8 cellular contexts compared by ENCODE assay signal in genomic region chr19:48489608-48490216, GRCh38. TPM values are rescaled to one million over a fixed set of nuclear protein-coding genes. Genes with fewer than 3 reads are reported as not detected.
DNase-seq lines count a peak whose midpoint lies in the region; ATAC-seq and TF ChIP-seq lines count a peak whose summit lies in the region.

No MANE protein-coding gene starts in this region.

- H3K36me3 Mint-ChIP-seq in chondrocyte (ENCODE audit: low read depth): no peaks in the 10 kb centered on the region

- ATAC-seq in GM21619 (IDR thresholded peaks at IDR 0.05; ENCODE audit: unreplicated experiment) (peak; percentile 35), lung (ENCODE audit: insufficient read depth, low FRiP score) (no peak), HG02938 (IDR thresholded peaks at IDR 0.05; ENCODE audit: unreplicated experiment) (no peak)

- no peak overlapping the region for H3K27ac Mint-ChIP-seq in chondrocyte (ENCODE audit: unreplicated experiment)

- TF ChIP-seq CTCF in BJ (IDR thresholded peaks at IDR 0.05; ENCODE audit: insufficient read depth, low read depth, low read length): peak; percentile 97
- TF ChIP-seq CTCF in chondrocyte (IDR thresholded peaks at IDR 0.05): peak; percentile 94
- TF ChIP-seq CTCF in lung (IDR thresholded peaks at IDR 0.05; ENCODE audit: control extremely low read depth, extremely low read depth): peak; percentile 85

- peaks cover 4% of the 10 kb centered on the region for H3K27me3 Mint-ChIP-seq in chondrocyte (ENCODE audit: low read depth)

- 23 to 24% methylated on average over 19 of the region's 19 CpGs for WGBS in lung, 2 donors

- no peak overlapping the region for H3K27ac ChIP-seq in lung (ENCODE audit: low read depth in 1 of 2, low read length in 1 of 2)

- H3K9me3 ChIP-seq in lung (ENCODE audit: control insufficient read depth in 2 of 2, insufficient read depth in 1 of 2, low read length in 1 of 2): no peaks in the 10 kb centered on the region

- H3K4me1 Mint-ChIP-seq in chondrocyte (ENCODE audit: low read depth): peaks cover 55% of the 10 kb centered on the region

- no peak for DNase-seq in BJ (ENCODE audit: low read depth)
- peak; percentile 53 for DNase-seq in NCI-H2227 (lab: John Stamatoyannopoulos, UW; ENCODE audit: unreplicated experiment)
- peak; percentile 74 to 80 for DNase-seq in activated CD4-positive, alpha-beta T cell treated with anti-CD3 and anti-CD28 coated beads for 24 hours (ENCODE audit: low read depth in 2 of 2)
- DNase-seq in chondrocyte (ENCODE audit: low spot score): no peak
- DNase-seq in lung (ENCODE audit: low spot score): peak; percentile 80
- peak; percentile 74 to 86 for DNase-seq in stimulated activated CD8-positive, alpha-beta memory T cell treated with anti-CD3 and anti-CD28 coated beads, Interleukin-2, amount 100 ng/mL, for 48 hours (ENCODE audit: low read depth in 2 of 2)

- H3K36me3 ChIP-seq in BJ (ENCODE audit: control insufficient read depth, insufficient read depth, low read length): no peaks in the 10 kb centered on the region
- no peaks in the 10 kb centered on the region for H3K36me3 ChIP-seq in lung (ENCODE audit: control insufficient read depth in 2 of 2, insufficient read depth in 2 of 2, low read length in 2 of 2)

- H3K4me3 Mint-ChIP-seq in chondrocyte (ENCODE audit: unreplicated experiment): no peak overlapping the region

- H3K27me3 ChIP-seq in BJ (ENCODE audit: control insufficient read depth, insufficient read depth, low read length): no peaks in the 10 kb centered on the region
- H3K27me3 ChIP-seq in lung (ENCODE audit: control insufficient read depth, insufficient read depth): no peaks in the 10 kb centered on the region

- CTCF ChIA-PET in BJ (lab: Yijun Ruan, JAX): interaction anchor here (0.6 to 11.9 kb wide), 31 partner anchors 9 to 184 kb away, joined by 3 to 161 read pairs (median 4); partner anchors contain the start of genes GRIN2D and GRWD1

- POLR2A ChIA-PET in BJ (lab: Charles Lee): interaction anchor here (0.6 kb wide), 1 partner anchor 16 kb away, joined by 14 read pairs; no protein-coding TSS in a partner anchor

- peaks cover 0 to 5% of the 10 kb centered on the region in 2 donors for H3K4me1 ChIP-seq in lung (ENCODE audit: control insufficient read depth in 2 of 2, insufficient read depth in 2 of 2, low read length in 2 of 2)

- no peak overlapping the region for H3K4me3 ChIP-seq in BJ (ENCODE audit: low read depth, low read length)
- no peak overlapping the region for H3K4me3 ChIP-seq in lung

- H3K9me3 Mint-ChIP-seq in chondrocyte (ENCODE audit: low read depth): no peaks in the 10 kb centered on the region

RNA-seq across cellular contexts. Expression of gene CYTH2, which starts 20.5 kb away (rescaled TPM):
- polyA plus RNA-seq in BJ (2011; rRNA removed) (40.5 and 65.8 TPM in 2 replicates), lung (10 to 100 TPM; 44.1 to 53.1 TPM)
- 44.4 and 56.7 TPM in 2 replicates for polyA minus RNA-seq in BJ (2011; rRNA and poly(A)+ RNA removed)
- total RNA-seq in chondrocyte (68.7 to 76.7 TPM (median 69.9 TPM) in 3 replicates), lung (10 to 100 TPM; 45.3 to 72.5 TPM)

RNA-seq across cellular contexts. Expression of gene LMTK3, which starts 21.9 kb away (rescaled TPM):
- polyA plus RNA-seq in BJ (2011; rRNA removed) (0.04 TPM in 1 of 2 replicates, not detected in the other), lung (1 to 10 TPM; 1.9 to 6.5 TPM)
- 0.05 TPM in 1 of 2 replicates, not detected in the other for polyA minus RNA-seq in BJ (2011; rRNA and poly(A)+ RNA removed)
- total RNA-seq in chondrocyte (0.48 to 0.67 TPM (median 0.54 TPM) in 3 replicates), lung (10 to 100 TPM in 1 of 2 donors, 1 to 10 TPM in 1; 3.1 to 10.7 TPM)

RNA-seq across cellular contexts. Expression of gene KCNJ14, which starts 34.3 kb away (rescaled TPM):
- polyA plus RNA-seq in BJ (2011; rRNA removed): 0.31 and 0.34 TPM in 2 replicates
- 0.28 and 0.46 TPM in 2 replicates for polyA minus RNA-seq in BJ (2011; rRNA and poly(A)+ RNA removed)
- 0.90 to 1.1 TPM (median 0.95 TPM) in 3 replicates for total RNA-seq in chondrocyte
- total RNA-seq in lung: under 1 TPM; 0.82 to 0.83 TPM
- polyA plus RNA-seq in lung: under 1 TPM; 0.21 to 0.35 TPM

RNA-seq across cellular contexts. Expression of gene GRWD1, which starts 43.9 kb away (rescaled TPM):
- polyA plus RNA-seq in BJ (2011; rRNA removed): 13.9 and 20.0 TPM in 2 replicates
- 10.5 and 11.3 TPM in 2 replicates for polyA minus RNA-seq in BJ (2011; rRNA and poly(A)+ RNA removed)
- 20.7 to 31.8 TPM (median 23.6 TPM) in 3 replicates for total RNA-seq in chondrocyte
- 10 to 100 TPM; 14.6 to 38.1 TPM for total RNA-seq in lung
- 10 to 100 TPM in 1 of 2 donors, 1 to 10 TPM in 1; 8.9 to 29.2 TPM for polyA plus RNA-seq in lung

Comparison
In these comparisons a context has a peak if more than half of its experiments do, and no peak if none do; other contexts are left out.
1. DNase-seq: peak in NCI-H2227 (single experiment), activated CD4-positive, alpha-beta T cell treated with anti-CD3 and anti-CD28 coated beads for 24 hours (2 of 2), lung (single experiment) and stimulated activated CD8-positive, alpha-beta memory T cell treated with anti-CD3 and anti-CD28 coated beads, Interleukin-2, amount 100 ng/mL, for 48 hours (2 of 2); none in BJ (single experiment) and chondrocyte (single experiment).
2. Peak in every context shown above with its lines, with median percentiles within 50 percentile points of each other: CTCF ChIP-seq.